Comparison of ENCODE assay signal across 22 cellular contexts in genomic region chr2:179790235-179790895, GRCh38.
"Had no signal": no experiment of that assay in that cellular context is flagged by ENCODE, and none has a peak within 500 bp of the region (broad histone marks: within the 10 kb centered on the region; RNA-seq: fewer than 3 reads in every experiment).

No MANE protein-coding gene starts in this region.

- H3K27ac ChIP-seq: heart right ventricle, neutrophil, psoas muscle, right lobe of liver, spleen, testis, tibial nerve, upper lobe of right lung, vagina had no signal

- H3K27ac Mint-ChIP-seq: naive thymus-derived CD4-positive, alpha-beta T cell; stimulated activated naive B cell treated with anti-CD40 and anti-IgM and Interleukin-4, amounts not matched to agents 10 μg/mL and 1 μg/mL and 100 μg/mL, for 72 hours; stimulated activated naive CD8-positive, alpha-beta T cell treated with anti-CD3 and anti-CD28 coated beads, Interleukin-15, amount 100 ng/mL, for 72 hours had no signal

- H3K4me1 ChIP-seq: heart right ventricle, psoas muscle, right lobe of liver, spleen, tibial nerve, upper lobe of right lung, vagina had no signal

- H3K9me3 Mint-ChIP-seq: stimulated activated naive CD8-positive, alpha-beta T cell treated with anti-CD3 and anti-CD28 coated beads, Interleukin-15, amount 100 ng/mL, for 72 hours had no signal

- H3K36me3 Mint-ChIP-seq: naive thymus-derived CD4-positive, alpha-beta T cell; stimulated activated naive B cell treated with anti-CD40 and anti-IgM and Interleukin-4, amounts not matched to agents 10 μg/mL and 1 μg/mL and 100 μg/mL, for 72 hours had no signal

- ATAC-seq: heart right ventricle; left cardiac atrium; left ventricle myocardium superior; naive thymus-derived CD4-positive, alpha-beta T cell; right lobe of liver; stimulated activated naive B cell treated with anti-CD40 and anti-IgM and Interleukin-4, amounts not matched to agents 10 μg/mL and 1 μg/mL and 100 μg/mL, for 72 hours; stimulated activated naive CD8-positive, alpha-beta T cell treated with anti-CD3 and anti-CD28 coated beads, Interleukin-15, amount 100 ng/mL, for 72 hours; upper lobe of right lung had no signal

- DNase-seq: effector memory CD4-positive, alpha-beta T cell; heart right ventricle; kidney; left cardiac atrium; left ventricle myocardium superior; mesendoderm; naive thymus-derived CD4-positive, alpha-beta T cell; psoas muscle; retina; right lobe of liver; spleen; stimulated activated CD4-positive, alpha-beta T cell treated with anti-CD3 and anti-CD28 coated beads, Interleukin-15, amount 100 ng/mL, for 24 hours; stimulated activated CD4-positive, alpha-beta T cell treated with anti-CD3 and anti-CD28 coated beads, Interleukin-1b, Interleukin-23, amount 100 ng/mL, for 48 hours; stimulated activated CD4-positive, alpha-beta T cell treated with anti-CD3 and anti-CD28 coated beads, Interleukin-4, amount 100 ng/mL, for 4 hours; stimulated activated naive B cell treated with anti-CD40 and anti-IgM and Interleukin-4, amounts not matched to agents 10 μg/mL and 1 μg/mL and 100 μg/mL, for 72 hours; stimulated activated naive CD8-positive, alpha-beta T cell treated with anti-CD3 and anti-CD28 coated beads, Interleukin-15, amount 100 ng/mL, for 72 hours; testis; upper lobe of right lung had no signal

- H3K4me1 Mint-ChIP-seq: naive thymus-derived CD4-positive, alpha-beta T cell; stimulated activated naive B cell treated with anti-CD40 and anti-IgM and Interleukin-4, amounts not matched to agents 10 μg/mL and 1 μg/mL and 100 μg/mL, for 72 hours; stimulated activated naive CD8-positive, alpha-beta T cell treated with anti-CD3 and anti-CD28 coated beads, Interleukin-15, amount 100 ng/mL, for 72 hours had no signal

- H3K9me3 ChIP-seq: heart right ventricle, neutrophil, psoas muscle, right lobe of liver, spleen, testis, tibial nerve, upper lobe of right lung, vagina had no signal

- H3K4me3 Mint-ChIP-seq: naive thymus-derived CD4-positive, alpha-beta T cell; stimulated activated naive B cell treated with anti-CD40 and anti-IgM and Interleukin-4, amounts not matched to agents 10 μg/mL and 1 μg/mL and 100 μg/mL, for 72 hours; stimulated activated naive CD8-positive, alpha-beta T cell treated with anti-CD3 and anti-CD28 coated beads, Interleukin-15, amount 100 ng/mL, for 72 hours had no signal

- H3K27me3 ChIP-seq: heart right ventricle, neutrophil, right lobe of liver, spleen, testis, tibial nerve, upper lobe of right lung, vagina had no signal

- H3K4me3 ChIP-seq: heart right ventricle, lung, psoas muscle, right lobe of liver, spleen, testis, tibial nerve, upper lobe of right lung, vagina had no signal

- H3K36me3 ChIP-seq: heart right ventricle, neutrophil, right lobe of liver, spleen, tibial nerve, upper lobe of right lung, vagina had no signal

- H3K27me3 Mint-ChIP-seq: stimulated activated naive CD8-positive, alpha-beta T cell treated with anti-CD3 and anti-CD28 coated beads, Interleukin-15, amount 100 ng/mL, for 72 hours had no signal
